In the genomic region with DNA sequence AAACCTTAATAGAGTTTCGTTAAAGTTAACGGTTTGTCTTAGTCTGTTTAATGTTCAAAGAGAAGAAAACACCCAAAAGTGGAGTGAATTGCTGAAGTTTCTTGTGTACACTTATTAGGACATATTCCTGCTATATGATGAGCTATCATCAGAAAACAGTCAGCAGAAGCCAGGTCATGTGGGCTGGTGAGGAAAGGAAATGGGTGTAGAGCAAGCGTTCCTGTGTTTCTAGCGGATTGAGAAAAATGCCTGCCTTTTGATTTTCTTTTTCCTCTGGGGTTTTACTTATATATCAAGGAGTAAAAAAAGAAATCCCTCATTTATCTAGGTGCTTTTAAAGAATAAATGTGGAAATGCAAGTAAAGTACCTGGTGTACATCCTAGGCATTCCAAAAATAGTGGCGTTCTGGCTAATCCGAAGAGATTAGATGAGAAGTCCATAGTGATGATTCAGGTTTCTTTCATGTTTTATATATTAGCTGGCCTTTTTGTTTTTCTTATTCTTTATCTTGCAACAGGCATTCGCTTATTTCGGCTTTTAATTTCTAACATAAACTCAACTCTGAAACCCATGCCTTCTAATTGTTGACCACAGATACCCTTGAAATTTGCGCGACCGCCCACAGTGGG, we compare ENCODE assay signal across 18 cellular contexts.
"Had no signal": no experiment of that assay in that cellular context is flagged by ENCODE, and none has a peak within 500 bp of the region (broad histone marks: within the 10 kb centered on the region; RNA-seq: fewer than 3 reads in every experiment).

No MANE protein-coding gene starts in this region.

- H3K27me3 ChIP-seq: right lobe of liver, upper lobe of left lung had no signal

- DNase-seq: activated CD4-positive, alpha-beta T cell treated with anti-CD3 and anti-CD28 coated beads for 1 hour; activated CD4-positive, alpha-beta T cell treated with anti-CD3 and anti-CD28 coated beads, Interleukin-2, amount 50 U/mL, for 48 hours; activated gamma-delta T cell; activated T-cell treated with anti-CD3 and anti-CD28 coated beads, Interleukin-2, amount 50 U/mL, for 4 hours; cortex of kidney; effector memory CD4-positive, alpha-beta T cell; glutamatergic neuron; left colon; occipital lobe; psoas muscle; right lobe of liver; stimulated activated CD4-positive, alpha-beta T cell treated with anti-CD3 and anti-CD28 coated beads, Interleukin-12 subunit alpha, Interleukin-12 subunit beta, amount 100 ng/mL, for 4 hours; stimulated activated naive CD4-positive, alpha-beta T cell treated with Interleukin-2 at 50 U/mL for 16 hours; SW 1271; upper lobe of left lung had no signal

- ATAC-seq: activated T-cell treated with anti-CD3 and anti-CD28 coated beads, Interleukin-2, amount 50 U/mL, for 4 hours; left colon; natural killer cell treated with Interleukin-12 subunit alpha and Interleukin-12 subunit beta and Interleukin-15 and Interleukin-18, amount 100 ng/mL, for 72 hours; psoas muscle had no signal

- H3K36me3 ChIP-seq: right lobe of liver, upper lobe of left lung had no signal

- H3K4me3 ChIP-seq: lung, psoas muscle, right lobe of liver, upper lobe of left lung had no signal

- H3K4me1 ChIP-seq: right lobe of liver, upper lobe of left lung had no signal

- H3K9me3 ChIP-seq: psoas muscle, right lobe of liver, upper lobe of left lung had no signal

- H3K27ac ChIP-seq: epithelial cell of prostate, psoas muscle, right lobe of liver, upper lobe of left lung had no signal
